Comparison of ENCODE assay signal across 8 cellular contexts in the genomic region with DNA sequence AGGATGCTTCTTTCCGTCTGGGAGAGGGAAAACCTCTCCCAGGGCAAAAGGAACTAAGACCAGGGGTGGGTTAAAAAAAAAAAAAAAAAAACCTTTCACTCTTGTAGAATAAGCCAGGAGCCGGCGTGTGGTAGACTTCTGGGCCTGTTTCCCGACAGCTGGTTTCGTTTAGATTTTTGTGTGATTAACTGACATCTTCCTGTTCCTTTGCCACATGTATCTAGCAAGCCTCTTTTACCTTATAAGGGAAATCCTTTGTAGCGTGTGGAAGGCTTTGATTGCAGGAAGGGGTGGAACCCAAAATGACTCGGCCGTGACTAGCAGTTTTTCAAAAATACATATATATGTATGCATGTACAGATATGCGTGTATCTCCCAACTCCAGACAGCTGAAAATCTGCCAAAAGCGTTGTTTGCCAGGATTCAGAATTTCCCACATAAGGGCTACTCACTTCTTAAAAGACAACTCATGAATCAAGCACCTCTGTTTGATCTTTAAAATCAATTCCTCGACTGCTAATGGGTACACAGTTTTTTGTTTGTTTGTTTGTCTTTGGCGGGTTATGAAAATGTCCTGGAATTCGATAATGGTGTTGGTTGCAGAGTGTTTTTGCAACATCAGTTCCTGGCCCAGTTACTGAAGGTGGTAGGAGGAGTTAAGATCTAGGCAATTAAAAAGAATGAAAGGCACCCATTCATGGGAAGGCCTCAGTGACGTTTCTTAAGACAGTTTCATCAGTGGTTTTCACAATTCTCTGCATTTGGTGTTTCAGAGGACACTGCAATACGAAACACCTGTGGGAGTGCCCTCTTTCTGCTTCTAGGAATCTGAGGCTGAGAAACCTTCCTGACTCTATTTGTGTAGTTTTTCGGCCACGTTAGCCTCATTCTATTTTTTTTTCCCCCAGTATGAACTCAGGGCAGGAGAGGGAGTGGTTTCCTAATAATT. TPM values are rescaled to one million over a fixed set of nuclear protein-coding genes. Genes with fewer than 3 reads are reported as not detected.
DNase-seq lines count a peak whose midpoint lies in the region; ATAC-seq and TF ChIP-seq lines count a peak whose summit lies in the region.

No MANE protein-coding gene starts in this region.

- H3K27ac ChIP-seq in muscle layer of duodenum (ENCODE audit: low read length) (peak overlapping the region; percentile 100), substantia nigra (ENCODE audit: low read depth, low read length, poor library complexity, severe bottlenecking) (peak overlapping the region; percentile 94)

- DNase-seq in GM04503 (ENCODE audit: low read depth): peak; percentile 96
- peak; percentile 92 for DNase-seq in NOMO-1 treated with dmso at 0.1 percent for 144 hours (lab: John Stamatoyannopoulos, UW; ENCODE audit: unreplicated experiment)
- peak; percentile 70 for DNase-seq in activated CD8-positive, alpha-beta memory T cell treated with anti-CD3 and anti-CD28 coated beads, Interleukin-2, amount 50 U/mL, for 48 hours
- DNase-seq in epithelial cell of proximal tubule (ENCODE audit: low read depth): peak; percentile 42
- peak in 15 of 49 donors; percentile 5 to 62 (median 24) for DNase-seq in substantia nigra (lab: John Stamatoyannopoulos, UW)
- no peak for DNase-seq in HPDE6-E6E7 (ENCODE audit: extremely low spot score)

- no peaks in the 10 kb centered on the region for H3K9me3 ChIP-seq in muscle layer of duodenum (ENCODE audit: control insufficient read depth in 1 of 2, low read length in 2 of 2)

- H3K4me1 ChIP-seq in muscle layer of duodenum (ENCODE audit: control insufficient read depth in 1 of 2, insufficient read depth in 2 of 2, low read length in 2 of 2): peaks cover 9 to 56% of the 10 kb centered on the region in 2 donors

- H3K27me3 ChIP-seq in muscle layer of duodenum (ENCODE audit: low read depth, low read length): no peaks in the 10 kb centered on the region

- TF ChIP-seq CTCF in epithelial cell of proximal tubule (conservative IDR thresholded peaks at IDR 0.05; ENCODE audit: low read depth, low read length): no peak

- H3K4me3 ChIP-seq in epithelial cell of proximal tubule (ENCODE audit: low read depth, low read length): peak overlapping the region; percentile 72
- H3K4me3 ChIP-seq in muscle layer of duodenum (ENCODE audit: low read depth in 1 of 2, low read length in 2 of 2): peak overlapping the region; percentile 81 to 94

- peak; percentile 29 for ATAC-seq in HG02642 (IDR thresholded peaks at IDR 0.05; ENCODE audit: poor library complexity, unreplicated experiment)

- peaks cover 15 to 45% of the 10 kb centered on the region in 2 donors for H3K36me3 ChIP-seq in muscle layer of duodenum (ENCODE audit: control insufficient read depth in 1 of 2, insufficient read depth in 2 of 2, low read length in 2 of 2)

RNA-seq across cellular contexts. Expression of gene TPM4, which starts 2.7 kb away (rescaled TPM):
- total RNA-seq in epithelial cell of proximal tubule: 965 and 968 TPM in 2 replicates

RNA-seq across cellular contexts. Expression of gene RAB8A, which starts 32.7 kb away (rescaled TPM):
- total RNA-seq in epithelial cell of proximal tubule: 62.4 and 103 TPM in 2 replicates
